Comparison of ENCODE assay signal across 1 cellular context in the genomic region with DNA sequence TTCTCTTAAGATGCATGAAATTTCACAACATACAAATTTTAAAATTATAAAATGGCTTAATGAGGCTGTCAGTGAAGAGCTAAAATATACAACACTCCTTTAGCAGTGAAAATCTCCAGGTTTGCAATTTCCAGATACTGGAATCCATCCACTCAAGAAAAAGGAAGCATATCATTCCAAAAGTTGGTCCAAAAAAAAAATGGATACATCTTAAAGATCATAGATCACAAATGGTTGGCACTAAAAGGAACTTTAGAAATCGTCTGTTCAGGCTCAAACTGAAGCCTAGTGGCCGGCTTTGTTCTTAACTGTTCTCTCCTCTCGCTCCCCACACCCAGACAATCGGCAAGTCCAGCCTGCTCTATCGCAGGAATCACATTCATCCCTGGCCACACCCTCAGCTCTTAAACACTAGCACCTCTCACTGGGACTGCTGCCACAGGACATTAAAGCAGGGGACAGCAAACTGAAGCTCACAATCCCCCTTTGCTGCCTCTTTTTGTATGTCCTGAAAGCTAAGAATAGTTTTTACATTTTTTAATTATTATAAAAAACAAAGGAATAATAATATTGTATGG.
TF ChIP-seq lines count a peak whose summit lies in the region.

No MANE protein-coding gene starts in this region.

TF ChIP-seq in IMR-90, 13 proteins besides CTCF, POLR2A, EP300 and RAD21:
- TF ChIP-seq RCOR1 (IDR thresholded peaks at IDR 0.05; ENCODE audit: insufficient replicate concordance, low read length) (no peak), MAFK (IDR thresholded peaks at IDR 0.05; ENCODE audit: low read depth, low read length) (no peak), CEBPB (IDR thresholded peaks at IDR 0.05; ENCODE audit: low read depth, low read length) (no peak), RFX5 (IDR thresholded peaks at IDR 0.05; ENCODE audit: low read depth, low read length) (no peak), BHLHE40 (IDR thresholded peaks at IDR 0.05; ENCODE audit: low read depth, low read length) (no peak), MXI1 (IDR thresholded peaks at IDR 0.05; ENCODE audit: borderline replicate concordance, low read depth, low read length) (no peak), SMC3 (IDR thresholded peaks at IDR 0.05; ENCODE audit: low read depth, low read length) (no peak), NFE2L2 (IDR thresholded peaks at IDR 0.05; ENCODE audit: low read depth, low read length) (no peak), MAZ (IDR thresholded peaks at IDR 0.05; ENCODE audit: borderline replicate concordance, low read depth, low read length) (no peak), CHD1 (IDR thresholded peaks at IDR 0.05; ENCODE audit: low read depth, low read length) (no peak), FOS (IDR thresholded peaks at IDR 0.05; ENCODE audit: low read depth, low read length) (no peak)
- TF ChIP-seq, protein P1, sequence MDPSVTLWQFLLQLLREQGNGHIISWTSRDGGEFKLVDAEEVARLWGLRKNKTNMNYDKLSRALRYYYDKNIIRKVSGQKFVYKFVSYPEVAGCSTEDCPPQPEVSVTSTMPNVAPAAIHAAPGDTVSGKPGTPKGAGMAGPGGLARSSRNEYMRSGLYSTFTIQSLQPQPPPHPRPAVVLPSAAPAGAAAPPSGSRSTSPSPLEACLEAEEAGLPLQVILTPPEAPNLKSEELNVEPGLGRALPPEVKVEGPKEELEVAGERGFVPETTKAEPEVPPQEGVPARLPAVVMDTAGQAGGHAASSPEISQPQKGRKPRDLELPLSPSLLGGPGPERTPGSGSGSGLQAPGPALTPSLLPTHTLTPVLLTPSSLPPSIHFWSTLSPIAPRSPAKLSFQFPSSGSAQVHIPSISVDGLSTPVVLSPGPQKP (IDR thresholded peaks at IDR 0.05; ENCODE audit: borderline replicate concordance, low read depth, low read length), result no peak
- TF ChIP-seq, protein P2, sequence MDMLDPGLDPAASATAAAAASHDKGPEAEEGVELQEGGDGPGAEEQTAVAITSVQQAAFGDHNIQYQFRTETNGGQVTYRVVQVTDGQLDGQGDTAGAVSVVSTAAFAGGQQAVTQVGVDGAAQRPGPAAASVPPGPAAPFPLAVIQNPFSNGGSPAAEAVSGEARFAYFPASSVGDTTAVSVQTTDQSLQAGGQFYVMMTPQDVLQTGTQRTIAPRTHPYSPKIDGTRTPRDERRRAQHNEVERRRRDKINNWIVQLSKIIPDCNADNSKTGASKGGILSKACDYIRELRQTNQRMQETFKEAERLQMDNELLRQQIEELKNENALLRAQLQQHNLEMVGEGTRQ (IDR thresholded peaks at IDR 0.05; ENCODE audit: low read depth, low read length), result no peak
